15 cellular contexts compared by ENCODE assay signal in genomic region chr1:193979219-193979618, GRCh38.
DNase-seq lines count a peak whose midpoint lies in the region; TF ChIP-seq lines count a peak whose summit lies in the region.
"Had no signal": no experiment of that assay in that cellular context is flagged by ENCODE, and none has a peak within 500 bp of the region (broad histone marks: within the 10 kb centered on the region; RNA-seq: fewer than 3 reads in every experiment).

No MANE protein-coding gene starts in this region.

- H4K91ac ChIP-seq in neuronal stem cell (ENCODE audit: low read depth, low read length, poor library complexity) = no peak overlapping the region

- no peaks in the 10 kb centered on the region for H3K79me1 ChIP-seq in neuronal stem cell (ENCODE audit: low read depth, low read length)

- H2AFZ ChIP-seq in SU-DHL-6 (ENCODE audit: low read depth, low read length, severe bottlenecking) (peak overlapping the region; percentile 71), neuronal stem cell (ENCODE audit: low read length) (peak overlapping the region; percentile 3)

- no peaks in the 10 kb centered on the region for H3K27me3 Mint-ChIP-seq in mesothelial cell of epicardium (ENCODE audit: low read depth)
- H3K27me3 Mint-ChIP-seq: CD8-positive, alpha-beta memory T cell had no signal

- DNase-seq in NCI-H2171 treated with DMSO at 0.1 percent for 48 hours (lab: John Stamatoyannopoulos, UW) (peak; percentile 64), NCI-H2171 (lab: John Stamatoyannopoulos, UW) (no peak), mesothelial cell of epicardium (ENCODE audit: low spot score in 2 of 2, unreplicated experiment in 2 of 2) (no peak), neuronal stem cell (ENCODE audit: low spot score) (no peak), NCI-H526 treated with DMSO at 0.1 percent for 48 hours (lab: John Stamatoyannopoulos, UW) (no peak), putamen (ENCODE audit: low spot score) (no peak), HUDEP-2 (lab: John Stamatoyannopoulos, UW; ENCODE audit: unreplicated experiment in 76 of 76) (no peak)
- DNase-seq: 8988T; AML-193; Caco-2; CD8-positive, alpha-beta memory T cell; DMS53; GF-D8 had no signal

- no peaks in the 10 kb centered on the region for H3K36me3 Mint-ChIP-seq in mesothelial cell of epicardium

- WGBS in neuronal stem cell (ENCODE audit: extremely low coverage in 2 of 2, insufficient read length in 2 of 2, insufficient replicate concordance in 1 of 2), 2 donors = no CpG with 5 or more reads among the region's 4 CpGs

- H3K18ac ChIP-seq in neuronal stem cell (ENCODE audit: low read length) = no peak overlapping the region

- H2AK5ac ChIP-seq in neuronal stem cell (ENCODE audit: low read depth, low read length) = no peak overlapping the region

- no peak overlapping the region for H3K14ac ChIP-seq in neuronal stem cell (ENCODE audit: low read length)

- H3K9ac ChIP-seq in SU-DHL-6 (ENCODE audit: low read length) (no peak overlapping the region), neuronal stem cell (ENCODE audit: low read depth, low read length, poor library complexity) (no peak overlapping the region)
- H3K9ac ChIP-seq: BLaER1 had no signal

- H3K36me3 ChIP-seq in SU-DHL-6 (ENCODE audit: low read length) = no peaks in the 10 kb centered on the region
- H3K36me3 ChIP-seq in neuronal stem cell (replicated peaks in 1 of 2; ENCODE audit: control insufficient read depth in 2 of 2, insufficient read depth in 2 of 2, low read length in 2 of 2) = no peaks in the 10 kb centered on the region
- H3K36me3 ChIP-seq: BLaER1 had no signal

- H3K9me3 ChIP-seq in SU-DHL-6 (ENCODE audit: insufficient read depth, low read length) (peaks cover 4% of the 10 kb centered on the region; the same call in 1 of the 2 replicates), neuronal stem cell (replicated peaks in 1 of 2; ENCODE audit: control insufficient read depth in 2 of 2, insufficient read depth in 1 of 2, low read depth in 1 of 2, low read length in 2 of 2) (no peaks in the 10 kb centered on the region)
- H3K9me3 ChIP-seq: BLaER1 had no signal

- no peak overlapping the region for H3K4me3 Mint-ChIP-seq in mesothelial cell of epicardium
- H3K4me3 Mint-ChIP-seq: CD8-positive, alpha-beta memory T cell had no signal

- no peaks in the 10 kb centered on the region for H3K9me2 ChIP-seq in SU-DHL-6 (replicated peaks; ENCODE audit: insufficient read depth, low read length)

- H3K4me1 Mint-ChIP-seq in mesothelial cell of epicardium = peaks cover 10% of the 10 kb centered on the region

- no peak for TF ChIP-seq CTCF in SU-DHL-6 (IDR thresholded peaks at IDR 0.05; ENCODE audit: insufficient read depth, low read length, poor library complexity, severe bottlenecking)
- TF ChIP-seq CTCF in mesothelial cell of epicardium (IDR thresholded peaks at IDR 0.05; ENCODE audit: unreplicated experiment) = no peak

- peaks cover 15% of the 10 kb centered on the region for H3K9me3 Mint-ChIP-seq in mesothelial cell of epicardium

- H2BK5ac ChIP-seq in neuronal stem cell (ENCODE audit: low read length) = no peak overlapping the region

- no peaks in the 10 kb centered on the region for H4K20me1 ChIP-seq in SU-DHL-6 (ENCODE audit: low read depth, low read length)
- H4K20me1 ChIP-seq: BLaER1 had no signal

- H3K27me3 ChIP-seq in SU-DHL-6 (ENCODE audit: low read length) = no peaks in the 10 kb centered on the region
- H3K27me3 ChIP-seq in neuronal stem cell (ENCODE audit: control insufficient read depth in 3 of 3, insufficient read depth in 3 of 3, low read depth in 1 of 3, low read length in 3 of 3) = no peaks in the 10 kb centered on the region
- H3K27me3 ChIP-seq: BLaER1 had no signal

- no peaks in the 10 kb centered on the region for H3K4me1 ChIP-seq in neuronal stem cell (ENCODE audit: control insufficient read depth in 2 of 2, insufficient read depth in 1 of 2, low read depth in 1 of 2, low read length in 2 of 2)
- H3K4me1 ChIP-seq: BLaER1, Caco-2 had no signal

- H3F3A ChIP-seq in SU-DHL-6 (ENCODE audit: insufficient read depth) = no peaks in the 10 kb centered on the region

- H3K79me2 ChIP-seq in SU-DHL-6 (ENCODE audit: insufficient read depth, low read length) = no peaks in the 10 kb centered on the region

- H3K27ac ChIP-seq in SU-DHL-6 (ENCODE audit: low read depth, low read length) (no peak overlapping the region), neuronal stem cell (replicated peaks; ENCODE audit: low read length) (no peak overlapping the region)
- H3K27ac ChIP-seq: BLaER1 had no signal

- no peak overlapping the region for H3K4ac ChIP-seq in neuronal stem cell (ENCODE audit: low read length)

- no peak overlapping the region for H4K8ac ChIP-seq in neuronal stem cell (ENCODE audit: low read depth, low read length)

- peak overlapping the region; percentile 23 for H3K27ac Mint-ChIP-seq in mesothelial cell of epicardium

- no peak overlapping the region for H2BK120ac ChIP-seq in neuronal stem cell (ENCODE audit: low read depth, low read length)

- no peak overlapping the region for H2BK15ac ChIP-seq in neuronal stem cell (ENCODE audit: low read length)

- H3K23ac ChIP-seq in neuronal stem cell (ENCODE audit: low read depth, low read length, poor library complexity) = no peak overlapping the region

- H3K4me2 ChIP-seq in SU-DHL-6 (ENCODE audit: low read depth, low read length, poor library complexity, severe bottlenecking) (no peak overlapping the region), neuronal stem cell (ENCODE audit: insufficient read depth, low read length, poor library complexity, severe bottlenecking) (no peak overlapping the region)
- H3K4me2 ChIP-seq: BLaER1 had no signal

- H2BK12ac ChIP-seq in neuronal stem cell (ENCODE audit: low read length) = no peak overlapping the region

- H3K4me3 ChIP-seq in SU-DHL-6 (ENCODE audit: insufficient read depth, low read length, poor library complexity, severe bottlenecking) (no peak overlapping the region), neuronal stem cell (ENCODE audit: low read length in 2 of 2) (no peak overlapping the region)
- H3K4me3 ChIP-seq: BLaER1 had no signal
